ENCODE assay signal across 8 cellular contexts in genomic region chr19:35899547-35900214, GRCh38. TPM values are rescaled to one million over a fixed set of nuclear protein-coding genes. Genes with fewer than 3 reads are reported as not detected.
DNase-seq lines count a peak whose midpoint lies in the region; ATAC-seq, FAIRE-seq and TF ChIP-seq lines count a peak whose summit lies in the region.

No MANE protein-coding gene starts in this region.

- peak overlapping the region; percentile 95 for H3K4me3 ChIP-seq in CD8-positive, alpha-beta T cell (ENCODE audit: low read depth, low read length)
- H3K4me3 ChIP-seq in Jurkat, Clone E6-1 (ENCODE audit: low read length), result peak overlapping the region; percentile 91
- peak overlapping the region; percentile 75 to 94 (median 80) for H3K4me3 ChIP-seq in fibroblast of lung (replicated peaks in 1 of 4; ENCODE audit: control extremely low read depth in 1 of 4, insufficient read depth in 1 of 4, low read depth in 3 of 4, low read length in 4 of 4)

- H3K4me1 ChIP-seq in CD8-positive, alpha-beta T cell (ENCODE audit: insufficient read depth, low read length), result peaks cover 45% of the 10 kb centered on the region
- H3K4me1 ChIP-seq in fibroblast of lung (ENCODE audit: control insufficient read depth, extremely low read depth, insufficient read depth, low read length), result peaks cover 13% of the 10 kb centered on the region

- H3K36me3 ChIP-seq in CD8-positive, alpha-beta T cell (ENCODE audit: insufficient read depth, low read length), result peaks cover 12% of the 10 kb centered on the region
- H3K36me3 ChIP-seq in fibroblast of lung (ENCODE audit: control insufficient read depth, insufficient read depth, low read length), result peaks cover 9% of the 10 kb centered on the region

- H3K4me1 Mint-ChIP-seq in CD8-positive, alpha-beta T cell (ENCODE audit: low read depth), result peaks cover 57% of the 10 kb centered on the region
- H3K4me1 Mint-ChIP-seq in activated T-helper 17 cell treated with anti-CD3 and anti-CD28 coated beads, Interleukin-2, amount 50 U/mL, for 72 hours, result peaks cover 20% of the 10 kb centered on the region
- H3K4me1 Mint-ChIP-seq in naive B cell, result peaks cover 63 to 70% (median 68%) of the 10 kb centered on the region in 3 donors
- H3K4me1 Mint-ChIP-seq in stimulated activated effector memory CD8-positive, alpha-beta T cell treated with anti-CD3 and anti-CD28 coated beads, Interleukin-12 subunit alpha, Interleukin-12 subunit beta, amount 100 ng/mL, for 72 hours, result peaks cover 73% of the 10 kb centered on the region

- peak overlapping the region; percentile 88 for H3K4me2 ChIP-seq in fibroblast of lung (ENCODE audit: extremely low read depth, insufficient read depth, low read length)

- intact Hi-C loops in CD8-positive, alpha-beta T cell (cut with DNase I, micrococcal nuclease), result loop anchor here (1.0 to 10.0 kb wide), 9 partner anchors 17 to 873 kb away; partner anchors contain the start of genes TBCB (in 1 of the 2), ZNF461 (in 1 of the 2) and ZNF850 (in 1 of the 2)

- DNase-seq in CD8-positive, alpha-beta T cell, result peak; percentile 68 to 89 (median 80)
- peak; percentile 85 for DNase-seq in Jurkat, Clone E6-1 (ENCODE audit: low read depth, low spot score)
- DNase-seq in RCC 7860 (ENCODE audit: low spot score) (peak; percentile 57), fibroblast of lung (ENCODE audit: low read depth in 2 of 2) (peak; percentile 70 to 82), naive B cell (peak; percentile 98)
- peak; percentile 73 to 88 for DNase-seq in stimulated activated effector memory CD8-positive, alpha-beta T cell treated with anti-CD3 and anti-CD28 coated beads, Interleukin-12 subunit alpha, Interleukin-12 subunit beta, amount 100 ng/mL, for 72 hours (ENCODE audit: low spot score in 2 of 2)

- CTCF ChIA-PET in CD8-positive, alpha-beta T cell (lab: Charles Lee), result interaction anchor here (1.3 kb wide), 1 partner anchor 31 kb away, joined by 5 read pairs; no protein-coding TSS in a partner anchor

- peak; percentile 59 for ATAC-seq in CD8-positive, alpha-beta T cell
- ATAC-seq in GM21360 (IDR thresholded peaks at IDR 0.05; ENCODE audit: unreplicated experiment), result peak; percentile 40
- peak; percentile 69 for ATAC-seq in activated T-helper 17 cell treated with anti-CD3 and anti-CD28 coated beads, Interleukin-2, amount 50 U/mL, for 72 hours (replicated peaks)
- peak; percentile 57 to 58 for ATAC-seq in naive B cell (ENCODE audit: low read depth in 2 of 2)
- peak; percentile 76 for ATAC-seq in stimulated activated effector memory CD8-positive, alpha-beta T cell treated with anti-CD3 and anti-CD28 coated beads, Interleukin-12 subunit alpha, Interleukin-12 subunit beta, amount 100 ng/mL, for 72 hours

- POLR2A ChIA-PET in CD8-positive, alpha-beta T cell (lab: Charles Lee), result interaction anchor here (1.0 kb wide), 1 partner anchor 31 kb away, joined by 4 read pairs; no protein-coding TSS in a partner anchor

- no peaks in the 10 kb centered on the region for H3K27me3 Mint-ChIP-seq in CD8-positive, alpha-beta T cell (ENCODE audit: low read depth)
- no peaks in the 10 kb centered on the region for H3K27me3 Mint-ChIP-seq in activated T-helper 17 cell treated with anti-CD3 and anti-CD28 coated beads, Interleukin-2, amount 50 U/mL, for 72 hours
- no peaks in the 10 kb centered on the region for H3K27me3 Mint-ChIP-seq in naive B cell

- H3K79me2 ChIP-seq in fibroblast of lung (ENCODE audit: control insufficient read depth, insufficient read depth, low read length), result peaks cover 4% of the 10 kb centered on the region

- H3K9me3 ChIP-seq in CD8-positive, alpha-beta T cell (ENCODE audit: low read length), result no peaks in the 10 kb centered on the region
- no peaks in the 10 kb centered on the region for H3K9me3 ChIP-seq in fibroblast of lung (ENCODE audit: control insufficient read depth, insufficient read depth, low read depth, low read length)

- H3K36me3 Mint-ChIP-seq in CD8-positive, alpha-beta T cell, result peaks cover 42% of the 10 kb centered on the region
- peaks cover 61% of the 10 kb centered on the region for H3K36me3 Mint-ChIP-seq in activated T-helper 17 cell treated with anti-CD3 and anti-CD28 coated beads, Interleukin-2, amount 50 U/mL, for 72 hours (ENCODE audit: low read depth)
- H3K36me3 Mint-ChIP-seq in naive B cell, result peaks cover 0 to 9% of the 10 kb centered on the region in 2 donors
- peaks cover 88% of the 10 kb centered on the region for H3K36me3 Mint-ChIP-seq in stimulated activated effector memory CD8-positive, alpha-beta T cell treated with anti-CD3 and anti-CD28 coated beads, Interleukin-12 subunit alpha, Interleukin-12 subunit beta, amount 100 ng/mL, for 72 hours

- no peaks in the 10 kb centered on the region for H4K20me1 ChIP-seq in fibroblast of lung (ENCODE audit: control insufficient read depth, extremely low read depth, insufficient read depth, low read length)

- no peak for TF ChIP-seq CTCF in CD8-positive, alpha-beta T cell (IDR thresholded peaks at IDR 0.05)
- no peak for TF ChIP-seq CTCF in fibroblast of lung (conservative IDR thresholded peaks at IDR 0.05 in 1 of 2, IDR thresholded peaks at IDR 0.05 in 1 of 2; ENCODE audit: low read depth in 1 of 2, low read length in 2 of 2)

- no peaks in the 10 kb centered on the region for H3K9me3 Mint-ChIP-seq in CD8-positive, alpha-beta T cell
- no peaks in the 10 kb centered on the region for H3K9me3 Mint-ChIP-seq in activated T-helper 17 cell treated with anti-CD3 and anti-CD28 coated beads, Interleukin-2, amount 50 U/mL, for 72 hours
- peaks cover 0 to 4% (median 0%) of the 10 kb centered on the region in 7 donors for H3K9me3 Mint-ChIP-seq in naive B cell
- no peaks in the 10 kb centered on the region for H3K9me3 Mint-ChIP-seq in stimulated activated effector memory CD8-positive, alpha-beta T cell treated with anti-CD3 and anti-CD28 coated beads, Interleukin-12 subunit alpha, Interleukin-12 subunit beta, amount 100 ng/mL, for 72 hours

- H3K27ac Mint-ChIP-seq in CD8-positive, alpha-beta T cell, result peak overlapping the region; percentile 95
- peak overlapping the region; percentile 91 for H3K27ac Mint-ChIP-seq in activated T-helper 17 cell treated with anti-CD3 and anti-CD28 coated beads, Interleukin-2, amount 50 U/mL, for 72 hours
- peak overlapping the region; percentile 99 to 100 (median 100) for H3K27ac Mint-ChIP-seq in naive B cell
- peak overlapping the region; percentile 99 for H3K27ac Mint-ChIP-seq in stimulated activated effector memory CD8-positive, alpha-beta T cell treated with anti-CD3 and anti-CD28 coated beads, Interleukin-12 subunit alpha, Interleukin-12 subunit beta, amount 100 ng/mL, for 72 hours

- H3K9ac ChIP-seq in fibroblast of lung (ENCODE audit: insufficient read depth, low read length), result peak overlapping the region; percentile 71

- peak overlapping the region; percentile 100 for H3K4me3 Mint-ChIP-seq in CD8-positive, alpha-beta T cell
- H3K4me3 Mint-ChIP-seq in activated T-helper 17 cell treated with anti-CD3 and anti-CD28 coated beads, Interleukin-2, amount 50 U/mL, for 72 hours, result peak overlapping the region; percentile 81
- peak overlapping the region; percentile 74 to 99 (median 98) for H3K4me3 Mint-ChIP-seq in naive B cell
- peak overlapping the region; percentile 84 for H3K4me3 Mint-ChIP-seq in stimulated activated effector memory CD8-positive, alpha-beta T cell treated with anti-CD3 and anti-CD28 coated beads, Interleukin-12 subunit alpha, Interleukin-12 subunit beta, amount 100 ng/mL, for 72 hours

- no peaks in the 10 kb centered on the region for H3K27me3 ChIP-seq in CD8-positive, alpha-beta T cell (ENCODE audit: insufficient read depth, low read length)
- no peaks in the 10 kb centered on the region for H3K27me3 ChIP-seq in fibroblast of lung (ENCODE audit: control insufficient read depth, insufficient read depth, low read length)

- H2AFZ ChIP-seq in fibroblast of lung (ENCODE audit: low read length), result peak overlapping the region; percentile 34

- H3K27ac ChIP-seq in CD8-positive, alpha-beta T cell (ENCODE audit: low read depth, low read length), result peak overlapping the region; percentile 85
- peak overlapping the region; percentile 87 for H3K27ac ChIP-seq in fibroblast of lung (ENCODE audit: insufficient read depth, low read length)

- peak; percentile 53 for FAIRE-seq in RCC 7860 (lab: Jason Lieb, UNC)

RNA-seq across cellular contexts. Expression of gene NFKBID, which starts 0.7 kb away (rescaled TPM):
- total RNA-seq in CD8-positive, alpha-beta T cell, result 10 to 100 TPM; 39.4 to 40.2 TPM
- polyA plus RNA-seq in Jurkat, Clone E6-1 (2012; ENCODE audit: insufficient read depth, insufficient read length), result 16.1 TPM
- 100 to 1,000 TPM in 1 of 2 donors, 10 to 100 TPM in 1; 35.8 to 113 TPM for total RNA-seq in activated T-helper 17 cell treated with anti-CD3 and anti-CD28 coated beads, Interleukin-2, amount 50 U/mL, for 72 hours
- 2.3 and 2.6 TPM in 2 replicates for total RNA-seq in fibroblast of lung
- polyA plus RNA-seq in fibroblast of lung (1.2 and 2.4 TPM in 2 replicates), naive B cell (ENCODE audit: low read depth in 6 of 6) (10 to 100 TPM; 13.5 to 79.7 (median 55.3) TPM)
- polyA plus RNA-seq in fibroblast of lung (2012), result 2.3 and 2.8 TPM in 2 replicates
- polyA minus RNA-seq in fibroblast of lung (ENCODE audit: low replicate concordance), result 1.8 and 7.1 TPM in 2 replicates

RNA-seq across cellular contexts. Expression of gene HCST, which starts 2.6 kb away (rescaled TPM):
- total RNA-seq in CD8-positive, alpha-beta T cell, result 100 to 1,000 TPM; 101 to 114 TPM
- polyA plus RNA-seq in Jurkat, Clone E6-1 (2012; ENCODE audit: insufficient read depth, insufficient read length), result 30.0 TPM
- 10 to 100 TPM; 45.5 to 47.6 TPM for total RNA-seq in activated T-helper 17 cell treated with anti-CD3 and anti-CD28 coated beads, Interleukin-2, amount 50 U/mL, for 72 hours
- total RNA-seq in fibroblast of lung, result 1.0 and 2.0 TPM in 2 replicates
- polyA plus RNA-seq in fibroblast of lung (0.14 and 0.16 TPM in 2 replicates), naive B cell (ENCODE audit: low read depth in 6 of 6) (10 to 100 TPM; 33.8 to 58.5 (median 47.5) TPM)
- polyA plus RNA-seq in fibroblast of lung (2012), result 0.73 and 0.76 TPM in 2 replicates
- polyA minus RNA-seq in fibroblast of lung (ENCODE audit: low replicate concordance), result 3.5 TPM in 1 of 2 replicates, not detected in the other

RNA-seq across cellular contexts. Expression of gene TYROBP, which starts 8.4 kb away (rescaled TPM):
- total RNA-seq in CD8-positive, alpha-beta T cell, result 1 to 10 TPM; 5.2 to 6.2 TPM
- polyA plus RNA-seq in Jurkat, Clone E6-1 (2012; ENCODE audit: insufficient read depth, insufficient read length), result not detected
- total RNA-seq in activated T-helper 17 cell treated with anti-CD3 and anti-CD28 coated beads, Interleukin-2, amount 50 U/mL, for 72 hours, result not detected
- 0.26 TPM in 1 of 2 replicates, not detected in the other for total RNA-seq in fibroblast of lung
- polyA plus RNA-seq in fibroblast of lung (not detected in 2 replicates), naive B cell (ENCODE audit: low read depth in 6 of 6) (10 to 100 TPM in 2 of 6 donors, 1 to 10 TPM in 4; 3.4 to 28.6 (median 8.3) TPM)
- polyA plus RNA-seq in fibroblast of lung (2012), result 0.31 TPM in 1 of 2 replicates, not detected in the other
- polyA minus RNA-seq in fibroblast of lung (ENCODE audit: low replicate concordance), result not detected in 2 replicates

RNA-seq across cellular contexts. Expression of gene APLP1, which starts 31.3 kb away (rescaled TPM):
- not detected for total RNA-seq in CD8-positive, alpha-beta T cell
- polyA plus RNA-seq in Jurkat, Clone E6-1 (2012; ENCODE audit: insufficient read depth, insufficient read length), result 23.6 TPM
- 1 to 10 TPM; 2.3 to 2.6 TPM for total RNA-seq in activated T-helper 17 cell treated with anti-CD3 and anti-CD28 coated beads, Interleukin-2, amount 50 U/mL, for 72 hours
- 0.99 and 2.6 TPM in 2 replicates for total RNA-seq in fibroblast of lung
- polyA plus RNA-seq in fibroblast of lung (3.7 and 4.1 TPM in 2 replicates), naive B cell (ENCODE audit: low read depth in 6 of 6) (not detected)
- 7.0 and 7.5 TPM in 2 replicates for polyA plus RNA-seq in fibroblast of lung (2012)
- 0.47 and 3.3 TPM in 2 replicates for polyA minus RNA-seq in fibroblast of lung (ENCODE audit: low replicate concordance)

RNA-seq across cellular contexts. Expression of gene LRFN3, which starts 36.5 kb away (rescaled TPM):
- total RNA-seq in CD8-positive, alpha-beta T cell, result 1 to 10 TPM; 2.2 to 3.3 TPM
- polyA plus RNA-seq in Jurkat, Clone E6-1 (2012; ENCODE audit: insufficient read depth, insufficient read length), result 17.1 TPM
- 10 to 100 TPM in 1 of 2 donors, 1 to 10 TPM in 1; 9.8 to 15.1 TPM for total RNA-seq in activated T-helper 17 cell treated with anti-CD3 and anti-CD28 coated beads, Interleukin-2, amount 50 U/mL, for 72 hours
- 2.6 and 3.1 TPM in 2 replicates for total RNA-seq in fibroblast of lung
- 2.2 and 2.6 TPM in 2 replicates for polyA plus RNA-seq in fibroblast of lung
- polyA plus RNA-seq in fibroblast of lung (2012), result 6.6 and 9.6 TPM in 2 replicates
- polyA minus RNA-seq in fibroblast of lung (ENCODE audit: low replicate concordance), result 9.7 and 12.2 TPM in 2 replicates
- under 1 TPM in 3 of 6 donors, not detected in 3; 0.12 to 0.22 (median 0.14) TPM for polyA plus RNA-seq in naive B cell (ENCODE audit: low read depth in 6 of 6)

Comparison
In these comparisons a context has a peak if more than half of its experiments do, and no peak if none do; other contexts are left out.
1. Peak in every context shown above with its lines: DNase-seq, ATAC-seq, H3K4me3 ChIP-seq and H3K27ac ChIP-seq.
2. RNA of gene NFKBID, which starts 0.7 kb away (total RNA-seq): 35.8 to 113 TPM in activated T-helper 17 cell treated with anti-CD3 and anti-CD28 coated beads, Interleukin-2, amount 50 U/mL, for 72 hours and 39.4 to 40.2 TPM in CD8-positive, alpha-beta T cell; 2.3 to 2.6 TPM in fibroblast of lung; every median in the first group is over 10 times any median in the second.
3. RNA of gene HCST, which starts 2.6 kb away (total RNA-seq): 101 to 114 TPM in CD8-positive, alpha-beta T cell and 45.5 to 47.6 TPM in activated T-helper 17 cell treated with anti-CD3 and anti-CD28 coated beads, Interleukin-2, amount 50 U/mL, for 72 hours; 1.0 to 2.0 TPM in fibroblast of lung; every median in the first group is over 10 times any median in the second.